Comparison of ENCODE assay signal across 13 cellular contexts in the genomic region with DNA sequence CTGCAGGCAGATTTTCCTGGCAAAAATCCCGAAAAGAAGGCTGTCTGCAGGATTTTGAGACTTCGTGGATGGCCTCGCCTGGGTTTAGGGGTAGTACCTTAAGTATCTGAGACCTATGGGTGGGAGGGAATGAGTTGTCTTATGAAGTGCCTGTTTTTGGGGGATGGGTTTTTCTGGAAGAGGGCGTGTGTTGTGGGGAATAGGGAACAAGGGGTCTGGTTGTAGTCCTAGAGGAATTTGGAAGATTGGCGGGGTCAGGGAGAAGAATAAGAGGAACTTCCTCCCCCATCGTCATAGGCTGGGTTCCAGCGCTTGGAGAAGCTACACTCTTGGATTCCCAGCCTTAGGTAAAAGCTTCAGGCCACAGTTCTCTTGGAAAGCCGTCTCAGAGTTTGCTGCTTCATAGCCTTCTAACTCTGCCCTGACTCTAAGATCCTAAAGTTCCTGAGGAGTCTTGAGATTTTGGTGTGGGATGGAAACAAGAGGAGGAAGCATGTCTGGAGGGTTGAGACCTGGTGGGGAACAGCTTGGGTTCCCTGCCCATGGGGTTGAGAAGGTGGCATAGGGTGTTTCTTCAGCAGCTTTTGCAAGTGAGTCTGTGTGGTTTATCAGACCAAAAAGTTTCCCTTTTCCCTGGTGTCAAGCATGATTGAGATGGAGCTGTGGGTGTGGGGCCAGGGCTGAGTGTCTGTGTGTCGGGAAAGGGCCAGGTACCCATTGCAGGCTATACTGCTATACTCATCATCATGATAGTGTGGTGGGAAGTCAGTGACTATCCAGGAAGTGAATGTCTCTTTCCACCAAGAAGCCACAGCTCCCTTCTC. TPM values are rescaled to one million over a fixed set of nuclear protein-coding genes. Genes with fewer than 3 reads are reported as not detected.
DNase-seq lines count a peak whose midpoint lies in the region; ATAC-seq, FAIRE-seq and TF ChIP-seq lines count a peak whose summit lies in the region.
"Had no signal": no experiment of that assay in that cellular context is flagged by ENCODE, and none has a peak within 500 bp of the region (broad histone marks: within the 10 kb centered on the region; RNA-seq: fewer than 3 reads in every experiment).

No MANE protein-coding gene starts in this region.

- H3K79me2 ChIP-seq in H1 (ENCODE audit: control insufficient read depth in 1 of 2, insufficient read depth in 2 of 2, low read length in 2 of 2): peaks cover 21 to 62% of the 10 kb centered on the region in 2 experiments

- peak overlapping the region; percentile 98 for H3K4me2 ChIP-seq in H1 (ENCODE audit: insufficient read depth in 1 of 2, low read depth in 2 of 2, low read length in 2 of 2)

- intact Hi-C loops in cardiac septum (cut with DNase I): no loop called here

- peak overlapping the region; percentile 16; the same call in 1 of the 2 replicates for H2BK15ac ChIP-seq in H1 (ENCODE audit: low read length)

- no peaks in the 10 kb centered on the region for H3K27me3 Mint-ChIP-seq in naive B cell

- TF ChIP-seq POLR2A in H1 (IDR thresholded peaks at IDR 0.05; ENCODE audit: control extremely low read depth in 1 of 2, low read depth in 2 of 2, low read length in 2 of 2): 0 out of 3 replicates have a peak, but pooled peaks of 1 of the 2 experiments have one; percentile 17

- no peak overlapping the region for H3K4me3 ChIP-seq in right atrium auricular region
- peak overlapping the region; percentile 74 to 91 (median 90); a peak in 7 of 8 replicates for H3K4me3 ChIP-seq in H1 (ENCODE audit: extremely low read depth in 1 of 4, insufficient read depth in 2 of 4, low read depth in 3 of 4, low read length in 4 of 4)

- no peak overlapping the region for H3K23ac ChIP-seq in H1 (ENCODE audit: insufficient read length)

- H3K18ac ChIP-seq in H1 (ENCODE audit: extremely low read depth, low read length): no peak overlapping the region

- TF ChIP-seq EP300 in H1 (IDR thresholded peaks at IDR 0.05; ENCODE audit: borderline replicate concordance in 1 of 2, low read depth in 2 of 2, low read length in 2 of 2): no peak

- H2AK5ac ChIP-seq in H1 (ENCODE audit: low read depth, low read length): peak overlapping the region; percentile 98

- H2BK120ac ChIP-seq in H1 (replicated peaks; ENCODE audit: low read depth, low read length): no peak overlapping the region

- H3K36me3 ChIP-seq in right atrium auricular region: no peaks in the 10 kb centered on the region
- no peaks in the 10 kb centered on the region for H3K36me3 ChIP-seq in H1 (ENCODE audit: control insufficient read depth in 2 of 4, insufficient read depth in 4 of 4, low read length in 3 of 4)

- H2BK12ac ChIP-seq in H1 (ENCODE audit: low read depth, low read length): no peak overlapping the region; the same call in 1 of the 2 replicates

- no peaks in the 10 kb centered on the region for H3K36me3 Mint-ChIP-seq in naive B cell

- H3K56ac ChIP-seq in H1 (replicated peaks; ENCODE audit: insufficient read length, low read depth, low read length): no peak overlapping the region

- no peak for ATAC-seq in naive B cell (ENCODE audit: low read depth in 2 of 2)
- ATAC-seq in HG02610 (IDR thresholded peaks at IDR 0.05; ENCODE audit: unreplicated experiment): no peak
- no peak for ATAC-seq in HG03045 (IDR thresholded peaks at IDR 0.05; ENCODE audit: unreplicated experiment)

- H3K9me3 ChIP-seq in right atrium auricular region (no peaks in the 10 kb centered on the region), H1 (ENCODE audit: insufficient read depth in 2 of 2, low read depth in 1 of 2, low read length in 1 of 2) (no peaks in the 10 kb centered on the region)

- peaks cover 0 to 29% of the 10 kb centered on the region in 2 donors for H3K4me1 ChIP-seq in right atrium auricular region
- peaks cover 11 to 36% (median 24%) of the 10 kb centered on the region in 4 experiments for H3K4me1 ChIP-seq in H1 (replicated peaks in 1 of 4; ENCODE audit: control insufficient read depth in 3 of 4, insufficient read depth in 4 of 4, low read length in 3 of 4)

- peaks cover 0 to 13% of the 10 kb centered on the region in 2 experiments for H4K20me1 ChIP-seq in H1 (replicated peaks in 1 of 2; ENCODE audit: control insufficient read depth in 1 of 2, insufficient read depth in 2 of 2, low read length in 2 of 2)

- no peak for TF ChIP-seq RAD21 in H1 (IDR thresholded peaks at IDR 0.05 in 1 of 2, conservative IDR thresholded peaks at IDR 0.05 in 1 of 2; ENCODE audit: low read depth in 2 of 2, low read length in 2 of 2)

- H3K4me3 Mint-ChIP-seq in naive B cell: peak overlapping the region in 6 of 8 donors; percentile 10 to 92 (median 57)

- peak overlapping the region; percentile 37 for H4K91ac ChIP-seq in H1 (replicated peaks; ENCODE audit: insufficient read length, low read length)

- H3K27ac Mint-ChIP-seq in naive B cell: peak overlapping the region in 1 of 6 donors; percentile 0

- no peak for FAIRE-seq in H1 (lab: Jason Lieb, UNC)

- peak overlapping the region in 2 of 4 experiments; percentile 84 to 94; a peak in 6 of 7 replicates for H3K9ac ChIP-seq in H1 (replicated peaks in 1 of 4; ENCODE audit: extremely low read depth in 1 of 4, low read depth in 3 of 4, low read length in 3 of 4)

- DNase-seq in right atrium auricular region (ENCODE audit: low spot score) (peak; percentile 50), cardiac septum (ENCODE audit: low spot score) (no peak), H1 (ENCODE audit: low read depth in 1 of 2, low spot score in 2 of 2) (no peak), naive B cell (no peak), HEK293T (ENCODE audit: extremely low spot score) (no peak), mucosa of gallbladder (ENCODE audit: low spot score) (no peak)
- DNase-seq: Right ventricle myocardium superior, WERI-Rb-1 had no signal

- H3K27me3 ChIP-seq in right atrium auricular region (no peaks in the 10 kb centered on the region), H1 (replicated peaks in 1 of 4; ENCODE audit: control insufficient read depth in 3 of 4, extremely low read depth in 1 of 4, insufficient read depth in 3 of 4, low read length in 3 of 4) (no peaks in the 10 kb centered on the region; a peak in 1 of 7 replicates)

- peaks cover 18% of the 10 kb centered on the region for H3K79me1 ChIP-seq in H1 (ENCODE audit: low read depth, low read length)

- no peak overlapping the region for H2BK20ac ChIP-seq in H1 (ENCODE audit: low read length)

- H3K27ac ChIP-seq in right atrium auricular region: no peak overlapping the region
- no peak overlapping the region; the same call in 1 of the 2 replicates for H3K27ac ChIP-seq in H1 (ENCODE audit: low read depth, low read length)
- H3K27ac ChIP-seq: WERI-Rb-1 had no signal

- no peak for TF ChIP-seq CTCF in right atrium auricular region (IDR thresholded peaks at IDR 0.05)
- TF ChIP-seq CTCF in H1 (IDR thresholded peaks at IDR 0.05; ENCODE audit: control extremely low read depth in 1 of 3, insufficient read depth in 1 of 3, low read depth in 1 of 3, low read length in 3 of 3): no peak

- no peaks in the 10 kb centered on the region for H3K9me3 Mint-ChIP-seq in naive B cell

- 77% methylated on average over 9 of the region's 9 CpGs; no CpG with 5 or more reads in 1 of the 2 experiments for WGBS in H1 (ENCODE audit: extremely low coverage in 1 of 2, insufficient coverage in 1 of 2, insufficient read length in 1 of 2, insufficient replicate concordance in 2 of 2, low coverage in 1 of 2, low lambda C conversion rate in 2 of 2, missing lambda C conversion rate in 1 of 2), 2 experiments

- peak overlapping the region; percentile 66 for H3K14ac ChIP-seq in H1 (ENCODE audit: insufficient read length)

- peak overlapping the region; percentile 80 for H2BK5ac ChIP-seq in H1 (ENCODE audit: low read depth, low read length)

- H4K5ac ChIP-seq in H1 (ENCODE audit: insufficient read length, low read depth, low read length): no peak overlapping the region

- no peak overlapping the region for H3K4ac ChIP-seq in H1 (replicated peaks; ENCODE audit: insufficient read length, low read depth, low read length)

- POLR2A ChIA-PET in H1 (lab: Charles Lee; ENCODE audit: partially characterized antibody): interaction anchor here (0.6 to 2.1 kb wide), 4 partner anchors 8 to 134 kb away, joined by 3 to 9 read pairs (median 4); no protein-coding TSS in a partner anchor
- POLR2A ChIA-PET in HEK293T (lab: Yijun Ruan, JAX): no interaction called here

- H3K4me1 Mint-ChIP-seq in naive B cell: peaks cover 15 to 20% (median 16%) of the 10 kb centered on the region in 3 donors

- no peak overlapping the region for H2AFZ ChIP-seq in H1 (ENCODE audit: low read length)

- H3K23me2 ChIP-seq in H1 (ENCODE audit: low read depth, low read length): peaks cover 10% of the 10 kb centered on the region

- CTCF ChIA-PET in H1 (lab: Charles Lee; ENCODE audit: partially characterized antibody): interaction anchor here (0.5 to 1.4 kb wide), 6 partner anchors 12 to 264 kb away, joined by 3 to 4 read pairs (median 4); no protein-coding TSS in a partner anchor
- CTCF ChIA-PET in HEK293T (lab: Yijun Ruan, JAX): no interaction called here

- no peak overlapping the region for H4K8ac ChIP-seq in H1 (ENCODE audit: extremely low read depth, insufficient read depth, low read length)

RNA-seq across cellular contexts. Expression of a gene that starts 1.8 kb away (rescaled TPM):
- total RNA-seq in right atrium auricular region (1 to 10 TPM; 3.4 to 8.1 TPM), cardiac septum (1.4 TPM), mucosa of gallbladder (6.5 TPM)
- total RNA-seq in H1 (2021; fragmentation: NEBNext Ultra II Directional; extraction: Animal tissue kit (Norgen Biotek cat#: 25700)): 62.5 TPM in 2 replicates
- polyA plus RNA-seq in H1 (2011; rRNA removed) (112 and 118 TPM in 2 replicates), naive B cell (ENCODE audit: low read depth in 6 of 6) (under 1 TPM in 5 of 6 donors, not detected in 1; 0.05 to 0.19 (median 0.08) TPM)
- 75.0 TPM for polyA plus RNA-seq in H1 (2011; cell fraction: cytosol; rRNA removed)
- 107 TPM for polyA plus RNA-seq in H1 (2011; cell fraction: nucleus; rRNA removed)
- 42.1 to 48.3 TPM (median 44.3 TPM) in 4 replicates for polyA plus RNA-seq in H1 (2012, experiment 1 of 2)
- 34.6 TPM for polyA plus RNA-seq in H1 (2012, experiment 2 of 2)
- 52.7 TPM for polyA plus RNA-seq in H1 (2013, experiment 1 of 2)
- 58.7 TPM for polyA plus RNA-seq in H1 (2013, experiment 2 of 2)
- 62.0 and 65.0 TPM in 2 replicates for polyA minus RNA-seq in H1 (2011; rRNA and poly(A)+ RNA removed)
- 27.4 TPM for polyA minus RNA-seq in H1 (2011; cell fraction: cytosol; rRNA and poly(A)+ RNA removed)
- 26.2 TPM for polyA minus RNA-seq in H1 (2011; cell fraction: nucleus; rRNA and poly(A)+ RNA removed)

RNA-seq across cellular contexts. Expression of a gene that starts 35.3 kb away (rescaled TPM):
- total RNA-seq in right atrium auricular region (not detected), cardiac septum (not detected), mucosa of gallbladder (not detected)
- total RNA-seq in H1 (2021; fragmentation: NEBNext Ultra II Directional; extraction: Animal tissue kit (Norgen Biotek cat#: 25700)): 0.39 and 0.48 TPM in 2 replicates
- polyA plus RNA-seq in H1 (2011; rRNA removed) (0.91 and 1.2 TPM in 2 replicates), naive B cell (ENCODE audit: low read depth in 6 of 6) (not detected)
- polyA plus RNA-seq in H1 (2011; cell fraction: cytosol; rRNA removed): 0.75 TPM
- polyA plus RNA-seq in H1 (2011; cell fraction: nucleus; rRNA removed): 2.0 TPM
- 0.61 to 0.89 TPM (median 0.72 TPM) in 4 replicates for polyA plus RNA-seq in H1 (2012, experiment 1 of 2)
- 0.30 TPM for polyA plus RNA-seq in H1 (2012, experiment 2 of 2)
- polyA plus RNA-seq in H1 (2013, experiment 1 of 2): 0.59 TPM
- 0.46 TPM for polyA plus RNA-seq in H1 (2013, experiment 2 of 2)
- polyA minus RNA-seq in H1 (2011; rRNA and poly(A)+ RNA removed): 0.27 and 0.98 TPM in 2 replicates
- not detected for polyA minus RNA-seq in H1 (2011; cell fraction: cytosol; rRNA and poly(A)+ RNA removed)
- 0.80 TPM for polyA minus RNA-seq in H1 (2011; cell fraction: nucleus; rRNA and poly(A)+ RNA removed)
- total RNA-seq: Daoy, M059J, Right ventricle myocardium superior, sciatic nerve had no signal

RNA-seq across cellular contexts. Expression of a gene that starts 59.0 kb away (rescaled TPM):
- total RNA-seq in right atrium auricular region: 10 to 100 TPM; 63.4 to 71.3 TPM
- 53.7 TPM for total RNA-seq in cardiac septum
- 64.7 and 70.1 TPM in 2 replicates for total RNA-seq in H1 (2021; fragmentation: NEBNext Ultra II Directional; extraction: Animal tissue kit (Norgen Biotek cat#: 25700))
- 115 and 125 TPM in 2 replicates for polyA plus RNA-seq in H1 (2011; rRNA removed)
- 102 TPM for polyA plus RNA-seq in H1 (2011; cell fraction: cytosol; rRNA removed)
- 156 TPM for polyA plus RNA-seq in H1 (2011; cell fraction: nucleus; rRNA removed)
- 65.3 to 79.1 TPM (median 68.2 TPM) in 4 replicates for polyA plus RNA-seq in H1 (2012, experiment 1 of 2)
- 47.5 TPM for polyA plus RNA-seq in H1 (2012, experiment 2 of 2)
- polyA plus RNA-seq in H1 (2013, experiment 1 of 2): 139 TPM
- 132 TPM for polyA plus RNA-seq in H1 (2013, experiment 2 of 2)
- 118 and 137 TPM in 2 replicates for polyA minus RNA-seq in H1 (2011; rRNA and poly(A)+ RNA removed)
- polyA minus RNA-seq in H1 (2011; cell fraction: cytosol; rRNA and poly(A)+ RNA removed): 34.7 TPM
- polyA minus RNA-seq in H1 (2011; cell fraction: nucleus; rRNA and poly(A)+ RNA removed): 66.9 TPM
- polyA plus RNA-seq in naive B cell (ENCODE audit: low read depth in 6 of 6): 100 to 1,000 TPM in 1 of 6 donors, 10 to 100 TPM in 5; 81.1 to 182 (median 89.3) TPM
- total RNA-seq in mucosa of gallbladder: 106 TPM

RNA-seq across cellular contexts. Expression of a gene that starts 59.1 kb away (rescaled TPM):
- total RNA-seq in right atrium auricular region (100 to 1,000 TPM in 1 of 2 donors, 10 to 100 TPM in 1; 96.1 to 134 TPM), cardiac septum (118 TPM), mucosa of gallbladder (164 TPM)
- total RNA-seq in H1 (2021; fragmentation: NEBNext Ultra II Directional; extraction: Animal tissue kit (Norgen Biotek cat#: 25700)): 115 TPM in 2 replicates
- polyA plus RNA-seq in H1 (2011; rRNA removed) (56.4 and 78.2 TPM in 2 replicates), naive B cell (ENCODE audit: low read depth in 6 of 6) (100 to 1,000 TPM; 107 to 130 (median 119) TPM)
- 88.6 TPM for polyA plus RNA-seq in H1 (2011; cell fraction: cytosol; rRNA removed)
- 66.2 TPM for polyA plus RNA-seq in H1 (2011; cell fraction: nucleus; rRNA removed)
- 69.4 to 92.6 TPM (median 83.5 TPM) in 4 replicates for polyA plus RNA-seq in H1 (2012, experiment 1 of 2)
- polyA plus RNA-seq in H1 (2012, experiment 2 of 2): 17.5 TPM
- polyA plus RNA-seq in H1 (2013, experiment 1 of 2): 71.0 TPM
- 63.2 TPM for polyA plus RNA-seq in H1 (2013, experiment 2 of 2)
- polyA minus RNA-seq in H1 (2011; rRNA and poly(A)+ RNA removed): 207 and 312 TPM in 2 replicates
- 114 TPM for polyA minus RNA-seq in H1 (2011; cell fraction: cytosol; rRNA and poly(A)+ RNA removed)
- 92.1 TPM for polyA minus RNA-seq in H1 (2011; cell fraction: nucleus; rRNA and poly(A)+ RNA removed)

Comparison
In these comparisons a context has a peak if more than half of its experiments do, and no peak if none do; other contexts are left out.
1. H3K4me3 ChIP-seq: peak in H1 (4 of 4); none in right atrium auricular region (0 of 2).